In genomic region chr2:231288535-231289078, GRCh38 we compare ENCODE assay signal across 17 cellular contexts.
"Had no signal": no experiment of that assay in that cellular context is flagged by ENCODE, and none has a peak within 500 bp of the region (broad histone marks: within the 10 kb centered on the region; RNA-seq: fewer than 3 reads in every experiment).

No MANE protein-coding gene starts in this region.

- H3K4me3 ChIP-seq: esophagus muscularis mucosa, gastrocnemius medialis, lung, testis, tibial nerve had no signal

- H3K4me1 ChIP-seq: esophagus muscularis mucosa, gastrocnemius medialis, testis had no signal

- ATAC-seq: gastrocnemius medialis; left cardiac atrium; left ventricle myocardium superior; naive thymus-derived CD8-positive, alpha-beta T cell; stimulated activated memory B cell treated with anti-CD40 and anti-IgM and Interleukin-4, amounts not matched to agents 10 μg/mL and 1 μg/mL and 100 μg/mL, for 72 hours had no signal

- DNase-seq: effector memory CD4-positive, alpha-beta T cell; gastrocnemius medialis; kidney; left cardiac atrium; left ventricle myocardium superior; mesenchymal stem cell; midbrain; naive thymus-derived CD8-positive, alpha-beta T cell; right cardiac atrium; stimulated activated CD4-positive, alpha-beta T cell treated with anti-CD3 and anti-CD28 coated beads, Interleukin-4, amount 100 ng/mL, for 1 hour; testis had no signal

- H3K36me3 ChIP-seq: gastrocnemius medialis, neutrophil had no signal

- FAIRE-seq: endometrium, kidney had no signal

- H3K27ac ChIP-seq: esophagus muscularis mucosa, gastrocnemius medialis, neutrophil, testis, tibial nerve had no signal

- H3K27me3 ChIP-seq: esophagus muscularis mucosa, gastrocnemius medialis, neutrophil, testis, tibial nerve had no signal

- H3K9me3 ChIP-seq: esophagus muscularis mucosa, gastrocnemius medialis, neutrophil, testis, tibial nerve had no signal
